ENCODE assay signal across 23 cellular contexts in the genomic region with DNA sequence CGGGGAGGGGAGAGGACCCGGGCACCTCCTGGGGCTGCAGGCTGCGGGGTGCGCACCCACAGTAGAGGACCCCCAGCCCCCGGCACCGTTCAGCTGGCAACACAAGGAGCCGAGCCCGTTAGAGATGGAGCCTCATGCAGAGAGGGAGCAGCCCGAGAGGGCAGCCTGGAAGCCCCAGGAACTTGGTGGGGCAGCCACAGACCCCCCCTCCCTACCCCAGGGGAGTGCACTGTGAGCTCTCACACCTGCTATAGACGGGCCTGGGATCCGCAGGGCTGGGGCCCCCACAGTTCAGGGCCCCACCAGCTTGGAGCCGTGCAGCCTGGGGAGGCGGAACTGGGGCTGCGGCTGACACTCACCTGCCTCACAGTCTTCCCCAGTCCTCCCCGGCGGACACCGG. TPM values are rescaled to one million over a fixed set of nuclear protein-coding genes. Genes with fewer than 3 reads are reported as not detected.
DNase-seq lines count a peak whose midpoint lies in the region; ATAC-seq, FAIRE-seq and TF ChIP-seq lines count a peak whose summit lies in the region.
"Had no signal": no experiment of that assay in that cellular context is flagged by ENCODE, and none has a peak within 500 bp of the region (broad histone marks: within the 10 kb centered on the region; RNA-seq: fewer than 3 reads in every experiment).

No MANE protein-coding gene starts in this region.

- CTCF ChIA-PET in K562 (lab: Yijun Ruan, JAX; ENCODE audit: low intra/inter-chr PET ratio) = no interaction called here

- H3K9me1 ChIP-seq in K562 (ENCODE audit: control insufficient read depth, insufficient read depth, low read length) = no peaks in the 10 kb centered on the region

- H3K4me1 ChIP-seq in BLaER1 treated with 17β-estradiol and CSF1 and Interleukin-3, amounts not matched to agents 10 nM and 100 nM = peaks cover 35 to 68% (median 45%) of the 10 kb centered on the region in 10 experiments
- H3K4me1 ChIP-seq in K562 (replicated peaks in 1 of 2; ENCODE audit: control insufficient read depth in 2 of 2, insufficient read depth in 2 of 2, low read length in 2 of 2) (peaks cover 0 to 57% of the 10 kb centered on the region in 2 experiments; a peak in 1 of 5 replicates), neuronal stem cell (ENCODE audit: control insufficient read depth in 2 of 2, insufficient read depth in 1 of 2, low read depth in 1 of 2, low read length in 2 of 2) (peaks cover 0 to 3% of the 10 kb centered on the region in 2 donors), gastroesophageal sphincter (peaks cover 0 to 11% (median 0%) of the 10 kb centered on the region in 3 donors)
- H3K4me1 ChIP-seq: BE2C had no signal

- peak overlapping the region; percentile 89 for H3K23ac ChIP-seq in neuronal stem cell (ENCODE audit: low read depth, low read length, poor library complexity)

- WGBS in K562 (ENCODE audit: insufficient coverage, low coverage, missing lambda C conversion rate) = 10% methylated on average over 17 of the region's 17 CpGs
- no CpG with 5 or more reads among the region's 17 CpGs for WGBS in neuronal stem cell (ENCODE audit: extremely low coverage in 2 of 2, insufficient read length in 2 of 2, insufficient replicate concordance in 1 of 2), 2 donors
- WGBS in gastroesophageal sphincter (ENCODE audit: low coverage in 1 of 2), 2 donors = no CpG with 5 or more reads among the region's 17 CpGs

- H3K18ac ChIP-seq in neuronal stem cell (ENCODE audit: low read length) = no peak overlapping the region

- no peaks in the 10 kb centered on the region for H3K9me3 ChIP-seq in BLaER1 treated with 17β-estradiol and CSF1 and Interleukin-3, amounts not matched to agents 10 nM and 100 nM (replicated peaks in 1 of 11)
- no peaks in the 10 kb centered on the region for H3K9me3 ChIP-seq in K562 (replicated peaks; ENCODE audit: control insufficient read depth, insufficient read depth, low read depth, low read length)
- H3K9me3 ChIP-seq in neuronal stem cell (replicated peaks in 1 of 2; ENCODE audit: control insufficient read depth in 2 of 2, insufficient read depth in 1 of 2, low read depth in 1 of 2, low read length in 2 of 2) = no peaks in the 10 kb centered on the region
- H3K9me3 ChIP-seq in gastroesophageal sphincter = no peaks in the 10 kb centered on the region
- H3K9me3 ChIP-seq: BE2C had no signal

- H3K27me3 ChIP-seq in BLaER1 treated with 17β-estradiol and CSF1 and Interleukin-3, amounts not matched to agents 10 nM and 100 nM = no peaks in the 10 kb centered on the region
- H3K27me3 ChIP-seq in K562 (ENCODE audit: control insufficient read depth in 2 of 2, insufficient read depth in 2 of 2, low read length in 2 of 2) = peaks cover 11 to 60% of the 10 kb centered on the region in 2 experiments; a peak in 3 of 5 replicates
- H3K27me3 ChIP-seq in neuronal stem cell (ENCODE audit: control insufficient read depth in 3 of 3, insufficient read depth in 3 of 3, low read depth in 1 of 3, low read length in 3 of 3) = no peaks in the 10 kb centered on the region
- H3K27me3 ChIP-seq in gastroesophageal sphincter = no peaks in the 10 kb centered on the region
- H3K27me3 ChIP-seq: BE2C had no signal

- no peak overlapping the region for H3K4me3 ChIP-seq in BLaER1 treated with 17β-estradiol and CSF1 and Interleukin-3, amounts not matched to agents 10 nM and 100 nM
- H3K4me3 ChIP-seq in K562 (no peak overlapping the region), neuronal stem cell (ENCODE audit: low read length in 2 of 2) (no peak overlapping the region), gastroesophageal sphincter (no peak overlapping the region)
- H3K4me3 ChIP-seq: GM12878 had no signal

- TF ChIP-seq RAD21 in K562 (CRISPR knock-in tag; conservative IDR thresholded peaks at IDR 0.05 in 1 of 2, IDR thresholded peaks at IDR 0.05 in 1 of 2) = no peak

- peaks cover 0 to 43% (median 0%) of the 10 kb centered on the region in 11 experiments; a peak in 3 of 22 replicates for H3K36me3 ChIP-seq in BLaER1 treated with 17β-estradiol and CSF1 and Interleukin-3, amounts not matched to agents 10 nM and 100 nM
- H3K36me3 ChIP-seq in K562 (ENCODE audit: control insufficient read depth, insufficient read depth, low read length) = no peaks in the 10 kb centered on the region
- H3K36me3 ChIP-seq in neuronal stem cell (replicated peaks in 1 of 2; ENCODE audit: control insufficient read depth in 2 of 2, insufficient read depth in 2 of 2, low read length in 2 of 2) = no peaks in the 10 kb centered on the region
- H3K36me3 ChIP-seq in gastroesophageal sphincter = peaks cover 0 to 19% of the 10 kb centered on the region in 2 donors
- H3K36me3 ChIP-seq: BE2C had no signal

- 0 out of 22 replicates have a peak overlapping the region, but pooled peaks of 1 of the 11 experiments have one; percentile 9 for H3K9ac ChIP-seq in BLaER1 treated with 17β-estradiol and CSF1 and Interleukin-3, amounts not matched to agents 10 nM and 100 nM
- H3K9ac ChIP-seq in K562 (ENCODE audit: insufficient read depth in 1 of 2, low read depth in 2 of 2, low read length in 2 of 2) (no peak overlapping the region), neuronal stem cell (ENCODE audit: low read depth, low read length, poor library complexity) (no peak overlapping the region)

- no peaks in the 10 kb centered on the region for H3K79me2 ChIP-seq in K562 (ENCODE audit: control insufficient read depth, insufficient read depth, low read length)

- no peak for ATAC-seq in K562
- ATAC-seq in gastroesophageal sphincter = no peak

- H3K79me1 ChIP-seq in neuronal stem cell (ENCODE audit: low read depth, low read length) = peaks cover 9% of the 10 kb centered on the region

- TF ChIP-seq CTCF in K562 (IDR thresholded peaks at IDR 0.05 in 2 of 3, conservative IDR thresholded peaks at IDR 0.05 in 1 of 3; ENCODE audit: insufficient read depth in 2 of 3, low read depth in 1 of 3, low read length in 3 of 3) (no peak), gastroesophageal sphincter (IDR thresholded peaks at IDR 0.05) (no peak)

- peaks cover 0 to 100% (median 92%) of the 10 kb centered on the region in 11 experiments; a peak in 17 of 22 replicates for H4K20me1 ChIP-seq in BLaER1 treated with 17β-estradiol and CSF1 and Interleukin-3, amounts not matched to agents 10 nM and 100 nM
- peaks cover 19% of the 10 kb centered on the region; the same call in 1 of the 2 replicates for H4K20me1 ChIP-seq in K562 (replicated peaks; ENCODE audit: control insufficient read depth, insufficient read depth, low read length)

- in situ Hi-C loops in K562 (cut with MboI) = no loop called here

- H3K4ac ChIP-seq in neuronal stem cell (ENCODE audit: low read length) = no peak overlapping the region

- no TSS peak for BruUV-seq in K562 (replicated peaks; lab: Mats Ljungman, UMichigan)

- H2BK5ac ChIP-seq in neuronal stem cell (ENCODE audit: low read length) = peak overlapping the region; percentile 53

- peak overlapping the region; percentile 96 for H2BK120ac ChIP-seq in neuronal stem cell (ENCODE audit: low read depth, low read length)

- intact Hi-C loops in K562 (cut with micrococcal nuclease) = no loop called here

- H3K4me2 ChIP-seq in BLaER1 treated with 17β-estradiol and CSF1 and Interleukin-3, amounts not matched to agents 10 nM and 100 nM = peak overlapping the region in 7 of 11 experiments; percentile 31 to 70 (median 61); a peak in 15 of 22 replicates
- H3K4me2 ChIP-seq in K562 (ENCODE audit: insufficient read depth, low read length) (no peak overlapping the region), neuronal stem cell (ENCODE audit: insufficient read depth, low read length, poor library complexity, severe bottlenecking) (no peak overlapping the region)

- H2AFZ ChIP-seq in K562 (ENCODE audit: low read depth, low read length) (no peak overlapping the region), neuronal stem cell (ENCODE audit: low read length) (no peak overlapping the region)

- POLR2A ChIA-PET in K562 (lab: Yijun Ruan, JAX) = no interaction called here

- no peak overlapping the region for H2BK15ac ChIP-seq in neuronal stem cell (ENCODE audit: low read length)

- H4K8ac ChIP-seq in neuronal stem cell (ENCODE audit: low read depth, low read length) = no peak overlapping the region

- H2BK12ac ChIP-seq in neuronal stem cell (ENCODE audit: low read length) = no peak overlapping the region

- H3K14ac ChIP-seq in neuronal stem cell (ENCODE audit: low read length) = peak overlapping the region; percentile 8

- FAIRE-seq in K562 (lab: Jason Lieb, UNC) = no peak
- FAIRE-seq: A204.1, GM12878, GM12892, GM18507, GM19239 had no signal

- no peak for TF ChIP-seq POLR2A in K562 (conservative IDR thresholded peaks at IDR 0.05)
- no peak for TF ChIP-seq POLR2A in gastroesophageal sphincter (IDR thresholded peaks at IDR 0.05)

- H2AK5ac ChIP-seq in neuronal stem cell (ENCODE audit: low read depth, low read length) = no peak overlapping the region

- TF ChIP-seq EP300 in K562 (IDR thresholded peaks at IDR 0.05; ENCODE audit: low read length) (no peak), gastroesophageal sphincter (IDR thresholded peaks at IDR 0.05) (no peak)

- H3K27ac ChIP-seq in BLaER1 treated with 17β-estradiol and CSF1 and Interleukin-3, amounts not matched to agents 10 nM and 100 nM = no peak overlapping the region
- H3K27ac ChIP-seq in K562 (ENCODE audit: extremely low read depth, low read depth, low read length) (no peak overlapping the region), neuronal stem cell (replicated peaks; ENCODE audit: low read length) (no peak overlapping the region), gastroesophageal sphincter (no peak overlapping the region)

- no peak overlapping the region for H4K91ac ChIP-seq in neuronal stem cell (ENCODE audit: low read depth, low read length, poor library complexity)

- DNase-seq in K562 (ENCODE audit: extremely low read depth in 1 of 4, low spot score in 3 of 4) = no peak
- DNase-seq in neuronal stem cell (ENCODE audit: low spot score) = no peak
- DNase-seq in T-helper 1 cell = no peak
- no peak for DNase-seq in NCI-H345 treated with DMSO at 0.1 percent for 48 hours (lab: John Stamatoyannopoulos, UW; ENCODE audit: unreplicated experiment)
- DNase-seq: 8988T; CD4-positive, alpha-beta memory T cell; COR-L47; DMS 273 treated with DMSO at 0.1 percent for 48 hours; DMS153; DMS79; GDM1 had no signal

RNA-seq across cellular contexts. Expression of a gene that starts 47.0 kb away (rescaled TPM):
- total RNA-seq in K562 (2011; cell fraction: chromatin; rRNA removed; ENCODE audit: low replicate concordance) = 1.6 and 7.5 TPM in 2 replicates
- total RNA-seq in K562 (2011; cell fraction: nucleolus; rRNA removed) = 3.9 and 5.7 TPM in 2 replicates
- total RNA-seq in K562 (2011; cell fraction: nucleoplasm; rRNA removed) = 2.1 and 3.2 TPM in 2 replicates
- total RNA-seq in K562 (2014; rRNA removed) = 0.45 and 0.94 TPM in 2 replicates
- total RNA-seq in K562 (2014; rRNA removed; fragmentation: Illumina TruSeq; extraction: Trizol) = 0.06 and 0.15 TPM in 2 replicates
- 0.11 and 0.25 TPM in 2 replicates for total RNA-seq in K562 (2015; rRNA removed; fragmentation: Illumina TruSeq; extraction: Trizol)
- 0.98 and 1.2 TPM in 2 replicates for total RNA-seq in K562 (2021)
- 0.78 and 0.93 TPM in 2 replicates for polyA plus RNA-seq in K562 (2011; rRNA removed)
- 0.49 and 1.9 TPM in 2 replicates for polyA plus RNA-seq in K562 (2011; cell fraction: cytosol; rRNA removed)
- 2.9 and 7.4 TPM in 2 replicates for polyA plus RNA-seq in K562 (2011; cell fraction: nucleus; rRNA removed)
- 0.49 and 2.9 TPM in 2 replicates for polyA plus RNA-seq in K562 (2012)
- 0.49 and 0.66 TPM in 2 replicates for polyA plus RNA-seq in K562 (2014; fragmentation: Illumina TruSeq; extraction: Trizol)
- polyA plus RNA-seq in K562 (2014; fragmentation: Nextera tagmentation; extraction: Ambion mirVana) = not detected
- polyA plus RNA-seq in K562 (2014; rRNA removed) = 0.78 and 1.2 TPM in 2 replicates
- 1.3 and 3.0 TPM in 2 replicates for polyA minus RNA-seq in K562 (2011; rRNA and poly(A)+ RNA removed)
- polyA minus RNA-seq in K562 (2011; cell fraction: cytosol; rRNA and poly(A)+ RNA removed) = 0.91 and 1.5 TPM in 2 replicates
- 2.4 and 4.6 TPM in 2 replicates for polyA minus RNA-seq in K562 (2011; cell fraction: nucleus; rRNA and poly(A)+ RNA removed)
- 1.5 TPM for polyA plus RNA-seq in neuronal stem cell (2013, experiment 1 of 2)
- polyA plus RNA-seq in neuronal stem cell (2013, experiment 2 of 2) = 1.4 TPM
- 1 to 10 TPM in 1 of 4 donors, under 1 TPM in 3; 0.54 to 2.3 (median 0.87) TPM for total RNA-seq in gastroesophageal sphincter
- total RNA-seq: CD4-positive, CD25-positive, alpha-beta regulatory T cell; CD8-positive, alpha-beta memory T cell; GM12878 had no signal
- polyA plus RNA-seq: AG04450; CD14-positive monocyte; CD4-positive, CD25-positive, alpha-beta regulatory T cell; GM12878 had no signal

Comparison
In these comparisons a context has a peak if more than half of its experiments do, and no peak if none do; other contexts are left out.
1. H3K4me2 ChIP-seq: peak in BLaER1 treated with 17β-estradiol and CSF1 and Interleukin-3, amounts not matched to agents 10 nM and 100 nM (7 of 11); none in K562 (single experiment) and neuronal stem cell (single experiment).